ENCODE assay signal across 26 cellular contexts in the genomic region with DNA sequence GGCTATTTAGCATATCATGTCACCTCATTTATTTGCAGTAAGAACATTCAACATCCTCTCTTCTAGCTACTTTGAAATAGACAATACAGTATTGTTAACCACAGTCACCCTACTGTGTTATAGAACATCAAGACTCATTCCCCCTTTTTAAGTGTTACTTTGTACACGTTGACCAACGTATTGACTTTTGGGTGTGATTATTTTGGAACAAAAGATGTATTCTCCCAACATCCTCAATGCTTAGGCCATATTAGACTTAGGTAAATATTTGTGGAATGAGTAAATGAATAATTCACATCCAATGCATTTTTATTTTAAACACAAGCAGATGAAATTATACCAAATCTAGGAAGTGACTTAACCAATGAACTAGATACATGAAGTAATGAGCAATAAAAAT.
"Had no signal": no experiment of that assay in that cellular context is flagged by ENCODE, and none has a peak within 500 bp of the region (broad histone marks: within the 10 kb centered on the region; RNA-seq: fewer than 3 reads in every experiment).

No MANE protein-coding gene starts in this region.

- H3K4me3 ChIP-seq: hepatocyte, left ventricle myocardium inferior, right lobe of liver, skin epidermis, tibial artery had no signal

- H3K9me3 ChIP-seq: left ventricle myocardium inferior, neutrophil, right lobe of liver, tibial artery had no signal

- H3K27ac ChIP-seq: foreskin keratinocyte, hepatocyte, left ventricle myocardium inferior, neutrophil, parathyroid adenoma, right lobe of liver, skin epidermis, tibial artery had no signal

- H3K36me3 ChIP-seq: left ventricle myocardium inferior, neutrophil, right lobe of liver, tibial artery had no signal

- DNase-seq: activated B cell treated with CpG ODN at 0.5 μM for 24 hours; activated CD4-positive, alpha-beta T cell treated with anti-CD3 and anti-CD28 coated beads for 4 hours; activated CD4-positive, alpha-beta T cell treated with anti-CD3 and anti-CD28 coated beads, Interleukin-2, amount 50 U/mL, for 48 hours; activated CD8-positive, alpha-beta memory T cell treated with anti-CD3 and anti-CD28 coated beads, Interleukin-2, amount 50 U/mL, for 48 hours; activated naive CD4-positive, alpha-beta T cell treated with Interleukin-2 at 50 U/mL for 16 hours; activated naive CD8-positive, alpha-beta T cell treated with anti-CD3 and anti-CD28 coated beads for 36 hours; activated T-cell treated with anti-CD3 and anti-CD28 coated beads, Interleukin-2, amount 50 U/mL, for 48 hours; central memory CD4-positive, alpha-beta T cell; dermis blood vessel endothelial cell; effector CD8-positive, alpha-beta T cell; erythroblast; foreskin keratinocyte; glutamatergic neuron; immature natural killer cell; kidney glomerular epithelial cell; left ventricle myocardium inferior; right lobe of liver; stimulated activated CD4-positive, alpha-beta T cell treated with anti-CD3 and anti-CD28 coated beads, Interleukin-1b, Interleukin-23, amount 100 ng/mL, for 48 hours; substantia nigra; T1000; tibial artery had no signal

- H3K4me1 ChIP-seq: foreskin keratinocyte, left ventricle myocardium inferior, parathyroid adenoma, right lobe of liver, tibial artery had no signal

- ATAC-seq: foreskin keratinocyte; natural killer cell treated with Interleukin-12 subunit alpha and Interleukin-12 subunit beta and Interleukin-15 and Interleukin-18, amount 100 ng/mL, for 72 hours; right lobe of liver had no signal

- H3K27me3 ChIP-seq: foreskin keratinocyte, hepatocyte, neutrophil, right lobe of liver, tibial artery had no signal
